13 cellular contexts compared by ENCODE assay signal in the genomic region with DNA sequence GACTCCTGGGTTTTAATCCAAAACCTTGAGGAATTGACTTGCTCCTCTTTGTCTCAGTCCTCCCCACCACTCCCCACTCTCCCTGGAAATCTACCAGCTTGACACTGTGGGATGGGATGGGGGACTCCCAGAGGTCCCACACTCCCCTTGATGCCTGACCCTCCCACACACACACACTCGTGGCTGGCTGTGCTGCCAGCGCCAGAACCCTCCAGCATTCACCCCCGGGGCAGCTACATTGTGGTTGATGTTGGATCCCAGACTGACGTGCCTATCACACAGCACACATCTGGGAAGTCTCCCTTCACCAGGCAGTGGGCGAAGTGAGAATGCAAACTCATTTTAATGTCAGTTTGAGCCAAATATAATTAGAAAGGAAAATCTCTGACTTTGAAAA. TPM values are rescaled to one million over a fixed set of nuclear protein-coding genes. Genes with fewer than 3 reads are reported as not detected.
A peak's percentile ranks its signal among the peaks of the same experiment; 100 is the strongest.
DNase-seq lines count a peak whose midpoint lies in the region; ATAC-seq and TF ChIP-seq lines count a peak whose summit lies in the region.
"Had no signal": no experiment of that assay in that cellular context is flagged by ENCODE, and none has a peak within 500 bp of the region (broad histone marks: within the 10 kb centered on the region; RNA-seq: fewer than 3 reads in every experiment).

No MANE protein-coding gene starts in this region.

- no peak overlapping the region for H3K4me2 ChIP-seq in neuronal stem cell (ENCODE audit: insufficient read depth, low read length, poor library complexity, severe bottlenecking)

- intact Hi-C loops in left ventricle myocardium superior (cut with micrococcal nuclease) (no loop called here), esophagus squamous epithelium (cut with DNase I) (no loop called here)

- H3K9ac ChIP-seq in neuronal stem cell (ENCODE audit: low read depth, low read length, poor library complexity), result no peak overlapping the region

- no peak overlapping the region for H2BK15ac ChIP-seq in neuronal stem cell (ENCODE audit: low read length)

- peak overlapping the region; percentile 12 for H3K14ac ChIP-seq in neuronal stem cell (ENCODE audit: low read length)

- H2BK5ac ChIP-seq in neuronal stem cell (ENCODE audit: low read length), result peak overlapping the region; percentile 10

- no peak overlapping the region for H3K4ac ChIP-seq in neuronal stem cell (ENCODE audit: low read length)

- ATAC-seq in left ventricle myocardium superior (no peak), left lobe of liver (no peak), HG02938 (IDR thresholded peaks at IDR 0.05; ENCODE audit: unreplicated experiment) (no peak)
- no peak for ATAC-seq in stimulated activated memory B cell treated with anti-CD40 and anti-IgM and Interleukin-4, amounts not matched to agents 10 μg/mL and 1 μg/mL and 100 μg/mL, for 72 hours
- ATAC-seq: left lung had no signal

- H3K4me3 Mint-ChIP-seq in stimulated activated memory B cell treated with anti-CD40 and anti-IgM and Interleukin-4, amounts not matched to agents 10 μg/mL and 1 μg/mL and 100 μg/mL, for 72 hours, result no peak overlapping the region
- H3K4me3 Mint-ChIP-seq: activated T-helper 1 cell treated with anti-CD3 and anti-CD28 coated beads, Interleukin-12 subunit alpha, Interleukin-12 subunit beta, Interleukin-2, Interleukin-4 antibody, amounts not matched to agents 30 ng/mL and 10 ng/mL and 1 ng/mL, durations not matched to agents 14 hours and 24 hours and 36 hours; stimulated activated naive CD8-positive, alpha-beta T cell treated with anti-CD3 and anti-CD28 coated beads, Interleukin-15, Interleukin-2, amounts not matched to agents 100 ng/mL and 50 ng/mL, for 24 hours had no signal

- no peaks in the 10 kb centered on the region for H3K9me3 ChIP-seq in cardiac muscle cell (ENCODE audit: low read depth)
- no peaks in the 10 kb centered on the region for H3K9me3 ChIP-seq in esophagus squamous epithelium
- H3K9me3 ChIP-seq in neuronal stem cell (replicated peaks in 1 of 2; ENCODE audit: control insufficient read depth in 2 of 2, insufficient read depth in 1 of 2, low read depth in 1 of 2, low read length in 2 of 2), result no peaks in the 10 kb centered on the region
- H3K9me3 ChIP-seq: left lung had no signal

- no peak overlapping the region for H2AFZ ChIP-seq in neuronal stem cell (ENCODE audit: low read length)

- no peaks in the 10 kb centered on the region for H3K9me3 Mint-ChIP-seq in stimulated activated memory B cell treated with anti-CD40 and anti-IgM and Interleukin-4, amounts not matched to agents 10 μg/mL and 1 μg/mL and 100 μg/mL, for 72 hours
- H3K9me3 Mint-ChIP-seq: activated T-helper 1 cell treated with anti-CD3 and anti-CD28 coated beads, Interleukin-12 subunit alpha, Interleukin-12 subunit beta, Interleukin-2, Interleukin-4 antibody, amounts not matched to agents 30 ng/mL and 10 ng/mL and 1 ng/mL, durations not matched to agents 14 hours and 24 hours and 36 hours; stimulated activated naive CD8-positive, alpha-beta T cell treated with anti-CD3 and anti-CD28 coated beads, Interleukin-15, Interleukin-2, amounts not matched to agents 100 ng/mL and 50 ng/mL, for 24 hours had no signal

- peak overlapping the region; percentile 87 for H3K27ac ChIP-seq in cardiac muscle cell
- H3K27ac ChIP-seq in esophagus squamous epithelium, result peak overlapping the region in 3 of 4 donors; percentile 67 to 71 (median 70)
- peak overlapping the region; percentile 81 for H3K27ac ChIP-seq in neuronal stem cell (replicated peaks; ENCODE audit: low read length)

- H3K4me1 ChIP-seq in cardiac muscle cell (ENCODE audit: low read depth), result peaks cover 30% of the 10 kb centered on the region
- H3K4me1 ChIP-seq in esophagus squamous epithelium, result peaks cover 25 to 100% (median 69%) of the 10 kb centered on the region in 3 donors
- peaks cover 40 to 55% of the 10 kb centered on the region in 2 donors for H3K4me1 ChIP-seq in neuronal stem cell (ENCODE audit: control insufficient read depth in 2 of 2, insufficient read depth in 1 of 2, low read depth in 1 of 2, low read length in 2 of 2)

- H3K27me3 Mint-ChIP-seq in stimulated activated memory B cell treated with anti-CD40 and anti-IgM and Interleukin-4, amounts not matched to agents 10 μg/mL and 1 μg/mL and 100 μg/mL, for 72 hours, result peaks cover 32% of the 10 kb centered on the region

- H3K27me3 ChIP-seq in cardiac muscle cell (no peaks in the 10 kb centered on the region), esophagus squamous epithelium (no peaks in the 10 kb centered on the region), neuronal stem cell (ENCODE audit: control insufficient read depth in 3 of 3, insufficient read depth in 3 of 3, low read depth in 1 of 3, low read length in 3 of 3) (no peaks in the 10 kb centered on the region)
- H3K27me3 ChIP-seq: left lung had no signal

- TF ChIP-seq POLR2A in esophagus squamous epithelium (IDR thresholded peaks at IDR 0.05), result no peak

- H4K91ac ChIP-seq in neuronal stem cell (ENCODE audit: low read depth, low read length, poor library complexity), result peak overlapping the region; percentile 31

- TF ChIP-seq CTCF in cardiac muscle cell (IDR thresholded peaks at IDR 0.05; ENCODE audit: low read depth, low read length) (no peak), esophagus squamous epithelium (IDR thresholded peaks at IDR 0.05) (no peak)

- H2BK120ac ChIP-seq in neuronal stem cell (ENCODE audit: low read depth, low read length), result no peak overlapping the region

- 25 to 40% methylated on average over 4 to 5 of the region's 5 CpGs for WGBS in esophagus squamous epithelium, 2 donors
- WGBS in neuronal stem cell (ENCODE audit: extremely low coverage in 2 of 2, insufficient read length in 2 of 2, insufficient replicate concordance in 1 of 2), 2 donors, result no CpG with 5 or more reads among the region's 5 CpGs

- peak overlapping the region; percentile 57 for H2AK5ac ChIP-seq in neuronal stem cell (ENCODE audit: low read depth, low read length)

- peak in 1 of 2 donors; percentile 74 for DNase-seq in cardiac muscle cell (ENCODE audit: low read depth in 1 of 2, low spot score in 1 of 2)
- DNase-seq in left ventricle myocardium superior, result no peak
- DNase-seq in esophagus squamous epithelium (lab: John Stamatoyannopoulos, UW), result no peak
- no peak for DNase-seq in neuronal stem cell (ENCODE audit: low spot score)
- no peak for DNase-seq in left lobe of liver (ENCODE audit: low spot score)
- DNase-seq in KBM-7, result no peak
- DNase-seq: 8988T, dermis blood vessel endothelial cell, left lung had no signal

- H3K36me3 ChIP-seq in cardiac muscle cell (no peaks in the 10 kb centered on the region), esophagus squamous epithelium (no peaks in the 10 kb centered on the region), neuronal stem cell (replicated peaks in 1 of 2; ENCODE audit: control insufficient read depth in 2 of 2, insufficient read depth in 2 of 2, low read length in 2 of 2) (peaks cover 0 to 14% of the 10 kb centered on the region in 2 donors)
- H3K36me3 ChIP-seq: left lung had no signal

- H2BK12ac ChIP-seq in neuronal stem cell (ENCODE audit: low read length), result no peak overlapping the region

- H3K79me1 ChIP-seq in neuronal stem cell (ENCODE audit: low read depth, low read length), result peaks cover 4% of the 10 kb centered on the region

- H3K23ac ChIP-seq in neuronal stem cell (ENCODE audit: low read depth, low read length, poor library complexity), result no peak overlapping the region

- no peak overlapping the region for H4K8ac ChIP-seq in neuronal stem cell (ENCODE audit: low read depth, low read length)

- peak overlapping the region; percentile 76 for H3K18ac ChIP-seq in neuronal stem cell (ENCODE audit: low read length)

- no peaks in the 10 kb centered on the region for H3K4me1 Mint-ChIP-seq in stimulated activated memory B cell treated with anti-CD40 and anti-IgM and Interleukin-4, amounts not matched to agents 10 μg/mL and 1 μg/mL and 100 μg/mL, for 72 hours

- H3K27ac Mint-ChIP-seq in stimulated activated memory B cell treated with anti-CD40 and anti-IgM and Interleukin-4, amounts not matched to agents 10 μg/mL and 1 μg/mL and 100 μg/mL, for 72 hours, result no peak overlapping the region
- H3K27ac Mint-ChIP-seq: activated T-helper 1 cell treated with anti-CD3 and anti-CD28 coated beads, Interleukin-12 subunit alpha, Interleukin-12 subunit beta, Interleukin-2, Interleukin-4 antibody, amounts not matched to agents 30 ng/mL and 10 ng/mL and 1 ng/mL, durations not matched to agents 14 hours and 24 hours and 36 hours; stimulated activated naive CD8-positive, alpha-beta T cell treated with anti-CD3 and anti-CD28 coated beads, Interleukin-15, Interleukin-2, amounts not matched to agents 100 ng/mL and 50 ng/mL, for 24 hours had no signal

- H3K4me3 ChIP-seq in cardiac muscle cell (no peak overlapping the region), esophagus squamous epithelium (no peak overlapping the region), neuronal stem cell (ENCODE audit: low read length in 2 of 2) (no peak overlapping the region)
- H3K4me3 ChIP-seq: left lung had no signal

- H3K36me3 Mint-ChIP-seq in stimulated activated memory B cell treated with anti-CD40 and anti-IgM and Interleukin-4, amounts not matched to agents 10 μg/mL and 1 μg/mL and 100 μg/mL, for 72 hours, result no peaks in the 10 kb centered on the region

- in situ Hi-C loops in KBM-7 (cut with MboI; ENCODE audit: low pct_unique_long_range_greater_than_20kb, low sequenced_read_pairs), result no loop called here

RNA-seq across cellular contexts. Expression of a gene that starts 10.0 kb away (rescaled TPM):
- total RNA-seq in cardiac muscle cell (24.8 and 33.2 TPM in 2 replicates), left ventricle myocardium superior (10.0 TPM), esophagus squamous epithelium (10 to 100 TPM in 3 of 4 donors, 1 to 10 TPM in 1; 3.6 to 18.9 (median 15.2) TPM), left lobe of liver (2.2 TPM)
- polyA plus RNA-seq in cardiac muscle cell, result 8.2 and 10.6 TPM in 2 replicates
- polyA plus RNA-seq in neuronal stem cell (2013, experiment 1 of 2), result 45.3 TPM
- polyA plus RNA-seq in neuronal stem cell (2013, experiment 2 of 2), result 45.3 TPM
- total RNA-seq: activated T-helper 1 cell treated with anti-CD3 and anti-CD28 coated beads, Interleukin-12 subunit alpha, Interleukin-12 subunit beta, Interleukin-2, Interleukin-4 antibody, amounts not matched to agents 30 ng/mL and 10 ng/mL and 1 ng/mL, durations not matched to agents 14 hours and 24 hours and 36 hours had no signal
